Comparison of ENCODE assay signal across 8 cellular contexts in the genomic region with DNA sequence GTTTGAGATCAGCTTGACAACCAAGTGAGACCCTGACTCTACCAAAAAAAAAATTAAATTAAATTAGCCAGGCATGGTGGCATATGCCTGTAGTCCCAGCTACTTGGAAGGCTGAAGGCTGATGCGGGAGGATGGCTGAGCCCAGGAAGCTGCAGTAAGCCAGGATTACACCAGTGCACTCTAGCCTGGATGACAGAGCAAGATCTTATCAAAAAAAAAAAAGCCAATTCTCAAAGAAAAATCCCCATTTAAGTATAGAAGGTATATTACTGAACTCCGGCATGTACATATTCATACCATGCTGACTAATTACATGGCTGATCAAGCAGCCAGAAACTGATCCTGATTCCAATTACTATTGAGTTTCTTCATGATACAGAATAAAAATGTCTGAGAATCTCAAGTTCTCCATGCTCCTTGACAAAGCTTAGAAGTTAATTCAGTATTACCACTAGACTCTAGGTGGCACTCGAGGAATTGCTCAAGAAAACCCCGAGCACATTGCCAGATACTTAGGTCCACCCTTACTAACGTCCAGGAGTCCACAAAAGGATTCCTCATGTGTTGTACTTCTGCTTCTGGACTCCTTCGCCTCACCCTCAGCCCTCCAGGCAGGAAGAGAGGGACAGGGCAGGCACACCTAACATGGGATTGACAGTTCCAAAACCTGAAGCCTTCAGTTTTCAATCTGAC.
DNase-seq lines count a peak whose midpoint lies in the region; ATAC-seq, FAIRE-seq and TF ChIP-seq lines count a peak whose summit lies in the region.

No MANE protein-coding gene starts in this region.

- H3K9me3 ChIP-seq in OCI-LY1 (ENCODE audit: low read length) = no peaks in the 10 kb centered on the region
- H3K9me3 ChIP-seq in endothelial cell of umbilical vein (replicated peaks; ENCODE audit: control insufficient read depth, insufficient read depth, low read length) = no peaks in the 10 kb centered on the region
- H3K9me3 ChIP-seq in naive thymus-derived CD4-positive, alpha-beta T cell (ENCODE audit: control insufficient read depth in 2 of 3, low read length in 3 of 3) = no peaks in the 10 kb centered on the region

- no peaks in the 10 kb centered on the region for H3K36me3 ChIP-seq in OCI-LY1 (ENCODE audit: insufficient read depth, low read length)
- no peaks in the 10 kb centered on the region for H3K36me3 ChIP-seq in endothelial cell of umbilical vein (ENCODE audit: control insufficient read depth in 2 of 2, extremely low read depth in 1 of 2, insufficient read depth in 2 of 2, low read length in 2 of 2)
- H3K36me3 ChIP-seq in naive thymus-derived CD4-positive, alpha-beta T cell (ENCODE audit: control insufficient read depth in 2 of 3, insufficient read depth in 3 of 3, low read length in 3 of 3) = no peaks in the 10 kb centered on the region

- POLR2A ChIA-PET in endothelial cell of umbilical vein (lab: Charles Lee) = no interaction called here
- POLR2A ChIA-PET in naive thymus-derived CD4-positive, alpha-beta T cell (lab: Charles Lee) = no interaction called here

- H3K4me3 ChIP-seq in OCI-LY1 (ENCODE audit: low read depth, low read length, poor library complexity, severe bottlenecking) (no peak overlapping the region), endothelial cell of umbilical vein (replicated peaks in 1 of 3; ENCODE audit: insufficient read depth in 1 of 3, low read depth in 1 of 3, low read length in 3 of 3) (no peak overlapping the region)
- H3K4me3 ChIP-seq in naive thymus-derived CD4-positive, alpha-beta T cell (ENCODE audit: low read length) = no peak overlapping the region

- H4K20me1 ChIP-seq in OCI-LY1 (ENCODE audit: insufficient read depth, low read length) (no peaks in the 10 kb centered on the region), endothelial cell of umbilical vein (replicated peaks; ENCODE audit: control insufficient read depth, extremely low read depth, insufficient read depth, low read length) (no peaks in the 10 kb centered on the region)

- H3K27ac Mint-ChIP-seq in naive thymus-derived CD4-positive, alpha-beta T cell = no peak overlapping the region
- no peak overlapping the region for H3K27ac Mint-ChIP-seq in stimulated activated memory B cell treated with anti-CD40 and anti-IgM and Interleukin-4, amounts not matched to agents 10 μg/mL and 1 μg/mL and 100 μg/mL, for 72 hours

- H3K9me3 Mint-ChIP-seq in naive thymus-derived CD4-positive, alpha-beta T cell = peaks cover 0 to 2% (median 0%) of the 10 kb centered on the region in 11 donors
- H3K9me3 Mint-ChIP-seq in stimulated activated memory B cell treated with anti-CD40 and anti-IgM and Interleukin-4, amounts not matched to agents 10 μg/mL and 1 μg/mL and 100 μg/mL, for 72 hours = no peaks in the 10 kb centered on the region

- no peak overlapping the region for H3K4me3 Mint-ChIP-seq in naive thymus-derived CD4-positive, alpha-beta T cell
- no peak overlapping the region for H3K4me3 Mint-ChIP-seq in stimulated activated memory B cell treated with anti-CD40 and anti-IgM and Interleukin-4, amounts not matched to agents 10 μg/mL and 1 μg/mL and 100 μg/mL, for 72 hours

- H3K27ac ChIP-seq in OCI-LY1 (ENCODE audit: low read depth, low read length, poor library complexity, severe bottlenecking) (no peak overlapping the region), endothelial cell of umbilical vein (ENCODE audit: insufficient read depth, low read depth, low read length) (no peak overlapping the region)
- no peak overlapping the region for H3K27ac ChIP-seq in naive thymus-derived CD4-positive, alpha-beta T cell (ENCODE audit: low read depth, low read length)

- no peaks in the 10 kb centered on the region for H3K36me3 Mint-ChIP-seq in naive thymus-derived CD4-positive, alpha-beta T cell
- no peaks in the 10 kb centered on the region for H3K36me3 Mint-ChIP-seq in stimulated activated memory B cell treated with anti-CD40 and anti-IgM and Interleukin-4, amounts not matched to agents 10 μg/mL and 1 μg/mL and 100 μg/mL, for 72 hours

- H3K27me3 Mint-ChIP-seq in naive thymus-derived CD4-positive, alpha-beta T cell = peaks cover 2 to 14% (median 9%) of the 10 kb centered on the region in 5 donors
- H3K27me3 Mint-ChIP-seq in stimulated activated memory B cell treated with anti-CD40 and anti-IgM and Interleukin-4, amounts not matched to agents 10 μg/mL and 1 μg/mL and 100 μg/mL, for 72 hours = no peaks in the 10 kb centered on the region

- no peaks in the 10 kb centered on the region for H3K4me1 Mint-ChIP-seq in naive thymus-derived CD4-positive, alpha-beta T cell
- no peaks in the 10 kb centered on the region for H3K4me1 Mint-ChIP-seq in stimulated activated memory B cell treated with anti-CD40 and anti-IgM and Interleukin-4, amounts not matched to agents 10 μg/mL and 1 μg/mL and 100 μg/mL, for 72 hours

- peak; percentile 87 for DNase-seq in AG20443 (ENCODE audit: low spot score)
- peak; percentile 83 for DNase-seq in endothelial cell of umbilical vein (ENCODE audit: low read depth, low spot score)
- peak in 1 of 9 donors; percentile 5 for DNase-seq in naive thymus-derived CD4-positive, alpha-beta T cell
- no peak for DNase-seq in posterior vena cava (ENCODE audit: low spot score)

- CTCF ChIA-PET in endothelial cell of umbilical vein (lab: Charles Lee) = interaction anchor here (0.5 to 2.9 kb wide), 36 partner anchors 9 to 551 kb away, joined by 3 to 27 read pairs (median 4); no protein-coding TSS in a partner anchor
- CTCF ChIA-PET in naive thymus-derived CD4-positive, alpha-beta T cell (lab: Charles Lee) = interaction anchor here (0.8 kb wide), 1 partner anchor 19 kb away, joined by 3 read pairs; no protein-coding TSS in a partner anchor

- H3K4me1 ChIP-seq in OCI-LY1 (ENCODE audit: insufficient read depth, low read length, severe bottlenecking) = no peaks in the 10 kb centered on the region
- H3K4me1 ChIP-seq in endothelial cell of umbilical vein (ENCODE audit: control insufficient read depth, extremely low read depth, insufficient read depth, low read length) = no peaks in the 10 kb centered on the region
- H3K4me1 ChIP-seq in naive thymus-derived CD4-positive, alpha-beta T cell (ENCODE audit: control insufficient read depth in 2 of 2, insufficient read depth in 2 of 2, low read length in 2 of 2) = no peaks in the 10 kb centered on the region

- no TSS peak for BruUV-seq in endothelial cell of umbilical vein (replicated peaks; lab: Mats Ljungman, UMichigan)

- no peak overlapping the region for H3K4me2 ChIP-seq in OCI-LY1 (ENCODE audit: low read length)
- H3K4me2 ChIP-seq in endothelial cell of umbilical vein (ENCODE audit: insufficient read depth, low read length) = no peak overlapping the region

- no peaks in the 10 kb centered on the region for H3K27me3 ChIP-seq in OCI-LY1 (ENCODE audit: insufficient read depth, low read length)
- no peaks in the 10 kb centered on the region for H3K27me3 ChIP-seq in endothelial cell of umbilical vein (ENCODE audit: control insufficient read depth in 2 of 2, insufficient read depth in 2 of 2, low read length in 2 of 2)
- no peaks in the 10 kb centered on the region for H3K27me3 ChIP-seq in naive thymus-derived CD4-positive, alpha-beta T cell (ENCODE audit: control insufficient read depth in 2 of 2, insufficient read depth in 2 of 2, low read length in 2 of 2)

- H3K9ac ChIP-seq in OCI-LY1 (ENCODE audit: low read length) (no peak overlapping the region), endothelial cell of umbilical vein (replicated peaks; ENCODE audit: extremely low read depth, insufficient read depth, low read length) (no peak overlapping the region)

- H3K9me2 ChIP-seq in OCI-LY1 (ENCODE audit: low read depth, low read length) = no peaks in the 10 kb centered on the region

- TF ChIP-seq CTCF in OCI-LY1 (IDR thresholded peaks at IDR 0.05; ENCODE audit: low read length) (peak; percentile 59; the same call in 1 of the 2 replicates), endothelial cell of umbilical vein (IDR thresholded peaks at IDR 0.05; ENCODE audit: extremely low read depth in 1 of 2, insufficient read depth in 1 of 2, low read depth in 1 of 2, low read length in 2 of 2) (peak; percentile 45 to 46)

- no peaks in the 10 kb centered on the region for H3F3A ChIP-seq in OCI-LY1 (ENCODE audit: insufficient read depth, low read length)

- TF ChIP-seq POLR2A in endothelial cell of umbilical vein (IDR thresholded peaks at IDR 0.05; ENCODE audit: low read depth, low read length) = no peak

- peak; percentile 68 for ATAC-seq in GM18873 (IDR thresholded peaks at IDR 0.05; ENCODE audit: low FRiP score, unreplicated experiment)
- peak; percentile 75 for ATAC-seq in HG03103 (IDR thresholded peaks at IDR 0.05; ENCODE audit: low read depth, unreplicated experiment)
- peak; percentile 29 for ATAC-seq in naive thymus-derived CD4-positive, alpha-beta T cell
- ATAC-seq in stimulated activated memory B cell treated with anti-CD40 and anti-IgM and Interleukin-4, amounts not matched to agents 10 μg/mL and 1 μg/mL and 100 μg/mL, for 72 hours = no peak

- dilution Hi-C loops in endothelial cell of umbilical vein (cut with MboI; ENCODE audit: extremely low pct_ligation_motif_present, low sequenced_read_pairs) = no loop called here

- FAIRE-seq in endothelial cell of umbilical vein (lab: Jason Lieb, UNC) = peak; percentile 89

- H3K79me2 ChIP-seq in OCI-LY1 (ENCODE audit: insufficient read depth, low read length) (no peaks in the 10 kb centered on the region), endothelial cell of umbilical vein (ENCODE audit: control insufficient read depth, insufficient read depth, low read length) (no peaks in the 10 kb centered on the region)

- H2AFZ ChIP-seq in OCI-LY1 (ENCODE audit: low read length) (no peak overlapping the region), endothelial cell of umbilical vein (ENCODE audit: low read depth, low read length) (no peak overlapping the region)

- intact Hi-C loops in endothelial cell of umbilical vein (cut with micrococcal nuclease) = loop anchor here (1.0 to 10.0 kb wide), 6 partner anchors 55 to 551 kb away; a partner anchor contains a TSS
- intact Hi-C loops in naive thymus-derived CD4-positive, alpha-beta T cell (cut with micrococcal nuclease) = loop anchor here in 1 of 2 donors (5.0 kb wide), 1 partner anchor 361 kb away; no protein-coding TSS in a partner anchor
- intact Hi-C loops in posterior vena cava (cut with DNase I) = loop anchor here in 1 of 2 donors (10.0 kb wide), 2 partner anchors 49 to 149 kb away; a partner anchor contains a TSS

- no peaks in the 10 kb centered on the region for H3K9me1 ChIP-seq in endothelial cell of umbilical vein (replicated peaks; ENCODE audit: control insufficient read depth, extremely low read depth, insufficient read depth, low read length)

TF ChIP-seq in endothelial cell of umbilical vein, 7 proteins besides CTCF, POLR2A, EP300 and RAD21:
- TF ChIP-seq GATA2 (IDR thresholded peaks at IDR 0.05; ENCODE audit: insufficient read depth, insufficient read length, low read depth, low read length) = peak; percentile 43
- TF ChIP-seq MYC (IDR thresholded peaks at IDR 0.05; ENCODE audit: low read depth, low read length) = no peak
- TF ChIP-seq POLR2AphosphoS5 (IDR thresholded peaks at IDR 0.05; ENCODE audit: insufficient read depth, low read depth, low read length) = no peak
TF ChIP-seq in endothelial cell of umbilical vein: peak in this region for 1.
